25 cellular contexts compared by ENCODE assay signal in the genomic region with DNA sequence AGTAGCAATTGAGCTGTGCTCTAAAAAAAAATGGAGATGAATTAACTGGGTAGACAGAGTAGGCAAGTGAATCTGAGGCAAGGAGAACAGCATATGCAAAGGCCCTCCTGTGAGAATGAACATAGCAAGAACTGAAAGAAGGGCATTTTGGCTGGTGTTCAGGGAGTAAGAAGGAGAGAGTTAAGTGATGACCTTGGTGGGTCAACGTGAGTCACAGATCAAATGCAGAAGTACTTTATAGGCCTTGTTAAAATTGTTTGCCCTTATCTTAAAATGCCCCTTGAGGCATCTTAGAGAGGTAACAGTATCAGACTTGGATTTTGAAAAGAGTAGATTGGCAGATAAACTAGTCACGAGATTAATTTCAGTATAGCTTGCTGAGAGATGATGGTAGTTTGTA.
"Had no signal": no experiment of that assay in that cellular context is flagged by ENCODE, and none has a peak within 500 bp of the region (broad histone marks: within the 10 kb centered on the region; RNA-seq: fewer than 3 reads in every experiment).

No MANE protein-coding gene starts in this region.

- H3K4me3 ChIP-seq: esophagus squamous epithelium, mucosa of descending colon, pancreas, right lobe of liver, thoracic aorta, tibial nerve, upper lobe of left lung had no signal

- H3K9me3 ChIP-seq: esophagus squamous epithelium, mucosa of descending colon, neutrophil, pancreas, right lobe of liver, thoracic aorta, tibial nerve, upper lobe of left lung had no signal

- DNase-seq: cortex of kidney; effector memory CD8-positive, alpha-beta T cell; erythroblast; esophagus squamous epithelium; foreskin melanocyte; hypothalamus; immature natural killer cell; islet precursor cell; kidney glomerular epithelial cell; left colon; mesenchymal stem cell; mucosa of descending colon; naive B cell; pancreas; retina; right lobe of liver; small intestine; stimulated activated CD4-positive, alpha-beta T cell treated with anti-CD3 and anti-CD28 coated beads, Interleukin-15, amount 100 ng/mL, for 24 hours; stimulated activated CD4-positive, alpha-beta T cell treated with anti-CD3 and anti-CD28 coated beads, Interleukin-2, amount 100 ng/mL, for 48 hours; stimulated activated naive B cell treated with anti-CD40 and anti-IgM and Interleukin-4, amounts not matched to agents 10 μg/mL and 1 μg/mL and 100 μg/mL, for 72 hours; upper lobe of left lung had no signal

- H3K27ac ChIP-seq: esophagus squamous epithelium, neutrophil, pancreas, right lobe of liver, thoracic aorta, tibial nerve, upper lobe of left lung had no signal

- H3K27me3 ChIP-seq: esophagus squamous epithelium, neutrophil, pancreas, right lobe of liver, tibial nerve, upper lobe of left lung had no signal

- H3K4me1 ChIP-seq: esophagus squamous epithelium, pancreas, tibial nerve had no signal

- ATAC-seq: effector memory CD8-positive, alpha-beta T cell; left colon; mucosa of descending colon; natural killer cell treated with Interleukin-12 subunit alpha and Interleukin-12 subunit beta and Interleukin-15 and Interleukin-18, amount 100 ng/mL, for 72 hours; pancreas; right lobe of liver; stimulated activated naive B cell treated with anti-CD40 and anti-IgM and Interleukin-4, amounts not matched to agents 10 μg/mL and 1 μg/mL and 100 μg/mL, for 72 hours had no signal
